ENCODE assay signal across 10 cellular contexts in the genomic region with DNA sequence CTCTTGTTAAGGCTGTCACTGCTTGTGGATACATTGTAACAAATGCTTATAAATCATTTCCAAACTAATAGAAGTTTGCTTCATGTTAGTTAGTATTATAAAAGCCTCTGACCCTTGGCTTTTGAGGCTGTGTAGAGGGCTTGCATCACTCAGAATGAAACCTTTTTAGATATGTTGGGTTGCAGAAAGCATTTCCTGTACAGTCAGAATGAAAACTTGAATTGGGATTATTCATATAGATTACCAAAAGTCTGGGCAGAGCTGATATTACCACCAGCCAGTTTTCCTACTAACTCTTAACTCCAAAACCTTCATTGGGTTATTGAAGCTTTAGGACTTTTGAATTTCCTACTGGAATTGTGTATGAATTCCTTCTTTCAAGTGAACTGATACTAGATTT. TPM values are rescaled to one million over a fixed set of nuclear protein-coding genes. Genes with fewer than 3 reads are reported as not detected.
DNase-seq lines count a peak whose midpoint lies in the region; ATAC-seq and TF ChIP-seq lines count a peak whose summit lies in the region.
"Had no signal": no experiment of that assay in that cellular context is flagged by ENCODE, and none has a peak within 500 bp of the region (broad histone marks: within the 10 kb centered on the region; RNA-seq: fewer than 3 reads in every experiment).

No MANE protein-coding gene starts in this region.

- no peak overlapping the region for H3K9ac ChIP-seq in PC-3 (ENCODE audit: low read length)

- H3K9me3 Mint-ChIP-seq in activated naive CD4-positive, alpha-beta T cell treated with anti-CD3 and anti-CD28 coated beads, Interleukin-2, amount 50 U/mL, for 72 hours: no peaks in the 10 kb centered on the region

- CTCF ChIA-PET in PC-3 (lab: Charles Lee) (no interaction called here), HEK293T (lab: Yijun Ruan, JAX) (no interaction called here)

- POLR2A ChIA-PET in PC-3 (lab: Charles Lee; ENCODE audit: unreplicated experiment) (no interaction called here), HEK293T (lab: Yijun Ruan, JAX) (interaction anchor here (1.0 kb wide), 1 partner anchor 12 kb away, joined by 4 read pairs; a partner anchor contains a TSS)

- H3F3A ChIP-seq in PC-3 (ENCODE audit: low read length, unreplicated experiment): no peaks in the 10 kb centered on the region

- H3K4me3 ChIP-seq in PC-3 (ENCODE audit: low read length) (no peak overlapping the region), upper lobe of left lung (no peak overlapping the region)
- H3K4me3 ChIP-seq: ovary had no signal

- TF ChIP-seq CTCF in PC-3 (conservative IDR thresholded peaks at IDR 0.05; ENCODE audit: low read depth, low read length) (no peak), upper lobe of left lung (IDR thresholded peaks at IDR 0.05) (no peak)

- intact Hi-C loops in PC-3 (cut with micrococcal nuclease): no loop called here

- TF ChIP-seq EP300 in upper lobe of left lung (IDR thresholded peaks at IDR 0.05): no peak

- H3K27ac ChIP-seq in PC-3 (ENCODE audit: low read length): no peak overlapping the region
- peak overlapping the region in 1 of 4 donors; percentile 44 for H3K27ac ChIP-seq in upper lobe of left lung
- H3K27ac ChIP-seq: C4-2B, ovary had no signal

- no peak for TF ChIP-seq POLR2A in upper lobe of left lung (IDR thresholded peaks at IDR 0.05)

- H3K27me3 ChIP-seq in PC-3 (ENCODE audit: low read length): no peaks in the 10 kb centered on the region
- H3K27me3 ChIP-seq in upper lobe of left lung: no peaks in the 10 kb centered on the region
- H3K27me3 ChIP-seq: ovary had no signal

- H3K79me2 ChIP-seq in PC-3 (ENCODE audit: low read length): peaks cover 91% of the 10 kb centered on the region

- no peaks in the 10 kb centered on the region for H3K9me2 ChIP-seq in PC-3 (replicated peaks; ENCODE audit: low read length)

- BruUV-seq in PC-3 (replicated peaks; lab: Mats Ljungman, UMichigan): no TSS peak

- H3K4me2 ChIP-seq in PC-3 (ENCODE audit: low read length): no peak overlapping the region

- H3K9me3 ChIP-seq in PC-3 (ENCODE audit: low read length) (no peaks in the 10 kb centered on the region), upper lobe of left lung (no peaks in the 10 kb centered on the region)
- H3K9me3 ChIP-seq: ovary had no signal

- peaks cover 0 to 40% of the 10 kb centered on the region in 2 donors for H3K36me3 Mint-ChIP-seq in activated naive CD4-positive, alpha-beta T cell treated with anti-CD3 and anti-CD28 coated beads, Interleukin-2, amount 50 U/mL, for 72 hours

- H2AFZ ChIP-seq in PC-3 (ENCODE audit: low read length): no peak overlapping the region

- no peaks in the 10 kb centered on the region for H3K4me1 ChIP-seq in PC-3 (ENCODE audit: insufficient read depth, low read length)
- H3K4me1 ChIP-seq in upper lobe of left lung: peaks cover 9 to 29% (median 14%) of the 10 kb centered on the region in 4 donors

- no peak overlapping the region for H3K27ac Mint-ChIP-seq in activated naive CD4-positive, alpha-beta T cell treated with anti-CD3 and anti-CD28 coated beads, Interleukin-2, amount 50 U/mL, for 72 hours

- ATAC-seq in activated naive CD4-positive, alpha-beta T cell treated with anti-CD3 and anti-CD28 coated beads, Interleukin-2, amount 50 U/mL, for 72 hours: peak; percentile 80 to 89
- ATAC-seq in HG02763 (IDR thresholded peaks at IDR 0.05; ENCODE audit: unreplicated experiment): peak; percentile 73
- ATAC-seq in PC-3: no peak
- no peak for ATAC-seq in upper lobe of left lung (ENCODE audit: low FRiP score in 2 of 2)

- no peak for DNase-seq in activated naive CD4-positive, alpha-beta T cell treated with anti-CD3 and anti-CD28 coated beads, Interleukin-2, amount 50 U/mL, for 72 hours (ENCODE audit: low spot score in 2 of 2)
- DNase-seq in activated naive CD4-positive, alpha-beta T cell treated with anti-CD3 and anti-CD28 coated beads, Interleukin-2, amount 50 U/mL, for 16 hours: no peak
- DNase-seq in PC-3 (peak; percentile 3), HEK293T (ENCODE audit: extremely low spot score) (no peak), upper lobe of left lung (no peak), NCI-H1694 treated with DMSO at 0.1 percent for 48 hours (lab: John Stamatoyannopoulos, UW) (no peak), NCI-H345 treated with DMSO at 0.1 percent for 48 hours (lab: John Stamatoyannopoulos, UW; ENCODE audit: unreplicated experiment) (no peak)
- DNase-seq: ovary had no signal

- H4K20me1 ChIP-seq in PC-3 (ENCODE audit: low read length): peaks cover 9% of the 10 kb centered on the region; the same call in 1 of the 2 replicates

- peaks cover 10% of the 10 kb centered on the region; the same call in 1 of the 2 replicates for H3K36me3 ChIP-seq in PC-3 (ENCODE audit: low read depth, low read length)
- peaks cover 0 to 5% (median 0%) of the 10 kb centered on the region in 4 donors for H3K36me3 ChIP-seq in upper lobe of left lung
- H3K36me3 ChIP-seq: ovary had no signal

TF ChIP-seq in HEK293T, 16 proteins besides CTCF, POLR2A, EP300 and RAD21:
- TF ChIP-seq NFRKB (IDR thresholded peaks at IDR 0.05) (no peak), ELF4 (IDR thresholded peaks at IDR 0.05) (no peak), HDGF (IDR thresholded peaks at IDR 0.05; ENCODE audit: borderline replicate concordance) (no peak), ZNF384 (IDR thresholded peaks at IDR 0.05) (no peak), SUZ12 (IDR thresholded peaks at IDR 0.05) (no peak), ARNT (IDR thresholded peaks at IDR 0.05) (no peak), CTBP1 (IDR thresholded peaks at IDR 0.05; ENCODE audit: borderline replicate concordance) (no peak), TARDBP (IDR thresholded peaks at IDR 0.05) (no peak), BHLHE40 (IDR thresholded peaks at IDR 0.05; ENCODE audit: borderline replicate concordance) (no peak), L3MBTL2 (conservative IDR thresholded peaks at IDR 0.05) (no peak), FOXK2 (IDR thresholded peaks at IDR 0.05) (no peak), LEF1 (IDR thresholded peaks at IDR 0.05; ENCODE audit: borderline replicate concordance) (no peak), FOXM1 (IDR thresholded peaks at IDR 0.05; ENCODE audit: borderline replicate concordance) (no peak), SP1 (IDR thresholded peaks at IDR 0.05) (no peak), FOXA1 (IDR thresholded peaks at IDR 0.05) (no peak)
- TF ChIP-seq, protein P1, sequence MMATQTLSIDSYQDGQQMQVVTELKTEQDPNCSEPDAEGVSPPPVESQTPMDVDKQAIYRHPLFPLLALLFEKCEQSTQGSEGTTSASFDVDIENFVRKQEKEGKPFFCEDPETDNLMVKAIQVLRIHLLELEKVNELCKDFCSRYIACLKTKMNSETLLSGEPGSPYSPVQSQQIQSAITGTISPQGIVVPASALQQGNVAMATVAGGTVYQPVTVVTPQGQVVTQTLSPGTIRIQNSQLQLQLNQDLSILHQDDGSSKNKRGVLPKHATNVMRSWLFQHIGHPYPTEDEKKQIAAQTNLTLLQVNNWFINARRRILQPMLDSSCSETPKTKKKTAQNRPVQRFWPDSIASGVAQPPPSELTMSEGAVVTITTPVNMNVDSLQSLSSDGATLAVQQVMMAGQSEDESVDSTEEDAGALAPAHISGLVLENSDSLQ (IDR thresholded peaks at IDR 0.05): no peak
TF ChIP-seq in HEK293T: peak in this region for 0.

RNA-seq across cellular contexts. Expression of a gene that starts 12.0 kb away (rescaled TPM):
- total RNA-seq in activated naive CD4-positive, alpha-beta T cell treated with anti-CD3 and anti-CD28 coated beads, Interleukin-2, amount 50 U/mL, for 72 hours: 10 to 100 TPM; 71.4 to 99.3 TPM
- total RNA-seq in PC-3 (2014; rRNA removed) (35.3 and 38.2 TPM in 2 replicates), upper lobe of left lung (10 to 100 TPM; 42.0 to 97.1 (median 58.4) TPM)

RNA-seq across cellular contexts. Expression of a gene that starts 46.9 kb away (rescaled TPM):
- 100 to 1,000 TPM; 231 to 249 TPM for total RNA-seq in activated naive CD4-positive, alpha-beta T cell treated with anti-CD3 and anti-CD28 coated beads, Interleukin-2, amount 50 U/mL, for 72 hours
- total RNA-seq in PC-3 (2014; rRNA removed) (256 and 375 TPM in 2 replicates), upper lobe of left lung (100 to 1,000 TPM in 2 of 6 donors, 10 to 100 TPM in 4; 22.2 to 178 (median 58.0) TPM)

Comparison
In these comparisons a context has a peak if more than half of its experiments do, and no peak if none do; other contexts are left out.
1. ATAC-seq: peak in activated naive CD4-positive, alpha-beta T cell treated with anti-CD3 and anti-CD28 coated beads, Interleukin-2, amount 50 U/mL, for 72 hours (2 of 2) and HG02763 (single experiment); none in PC-3 (single experiment) and upper lobe of left lung (0 of 2).